14 cellular contexts compared by ENCODE assay signal in the genomic region with DNA sequence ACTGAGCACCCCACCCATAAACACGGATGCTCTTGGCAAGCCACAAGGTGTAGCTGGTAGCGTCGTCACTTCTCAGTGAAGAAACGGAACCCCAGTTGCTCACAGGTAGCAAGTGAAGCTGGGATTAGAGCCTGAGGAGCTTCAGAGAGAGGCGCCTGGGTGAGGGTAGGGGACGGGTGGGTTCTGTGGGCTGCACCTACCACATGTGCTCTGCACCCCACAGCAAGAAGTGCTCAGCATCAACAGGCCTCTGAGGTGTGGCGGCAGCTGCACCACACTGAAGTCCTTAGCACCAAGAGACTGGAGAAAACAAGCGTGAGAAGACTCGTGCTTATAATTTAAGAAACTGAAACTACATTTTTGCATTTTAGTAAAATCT. TPM values are rescaled to one million over a fixed set of nuclear protein-coding genes. Genes with fewer than 3 reads are reported as not detected.
DNase-seq lines count a peak whose midpoint lies in the region; ATAC-seq and TF ChIP-seq lines count a peak whose summit lies in the region.
"Had no signal": no experiment of that assay in that cellular context is flagged by ENCODE, and none has a peak within 500 bp of the region (broad histone marks: within the 10 kb centered on the region; RNA-seq: fewer than 3 reads in every experiment).

No MANE protein-coding gene starts in this region.

- peaks cover 16% of the 10 kb centered on the region for H3K36me3 ChIP-seq in brain microvascular endothelial cell (replicated peaks)

- no peak overlapping the region for H3K4me3 ChIP-seq in brain microvascular endothelial cell (ENCODE audit: low read depth, low read length)
- H3K4me3 ChIP-seq: gastroesophageal sphincter, tibial artery had no signal

- no peaks in the 10 kb centered on the region for H3K27me3 ChIP-seq in brain microvascular endothelial cell (replicated peaks)
- H3K27me3 ChIP-seq: gastroesophageal sphincter, tibial artery had no signal

- CTCF ChIA-PET in activated CD4-positive, alpha-beta T cell treated with anti-CD3 and anti-CD28 coated beads for 36 hours (lab: Charles Lee) = interaction anchor here (0.6 to 1.3 kb wide), 3 partner anchors 13 to 61 kb away, joined by 3 to 4 read pairs (median 3); no protein-coding TSS in a partner anchor

- intact Hi-C loops in activated CD4-positive, alpha-beta T cell treated with anti-CD3 and anti-CD28 coated beads for 36 hours (cut with DNase I, micrococcal nuclease) = no loop called here
- intact Hi-C loops in activated T-helper 1 cell treated with anti-CD3 and anti-CD28 coated beads, Interleukin-12 subunit alpha, Interleukin-12 subunit beta, Interleukin-2, Interleukin-4 antibody, amounts not matched to agents 30 ng/mL and 10 ng/mL and 1 ng/mL, durations not matched to agents 14 hours and 24 hours and 36 hours (cut with micrococcal nuclease) = no loop called here

- no peak overlapping the region for H3K27ac ChIP-seq in brain microvascular endothelial cell
- H3K27ac ChIP-seq: gastroesophageal sphincter, KMS-11, tibial artery had no signal

- H3K36me3 Mint-ChIP-seq in activated CD4-positive, alpha-beta T cell treated with anti-CD3 and anti-CD28 coated beads for 36 hours (ENCODE audit: low read depth) = peaks cover 18% of the 10 kb centered on the region
- H3K36me3 Mint-ChIP-seq in activated T-helper 1 cell treated with anti-CD3 and anti-CD28 coated beads, Interleukin-12 subunit alpha, Interleukin-12 subunit beta, Interleukin-2, Interleukin-4 antibody, amounts not matched to agents 30 ng/mL and 10 ng/mL and 1 ng/mL, durations not matched to agents 14 hours and 24 hours and 36 hours (ENCODE audit: low read depth) = peaks cover 16% of the 10 kb centered on the region
- H3K36me3 Mint-ChIP-seq in naive thymus-derived CD8-positive, alpha-beta T cell = peaks cover 0 to 20% (median 6%) of the 10 kb centered on the region in 3 donors

- no peak overlapping the region for H3K27ac Mint-ChIP-seq in activated CD4-positive, alpha-beta T cell treated with anti-CD3 and anti-CD28 coated beads for 36 hours
- H3K27ac Mint-ChIP-seq in activated T-helper 1 cell treated with anti-CD3 and anti-CD28 coated beads, Interleukin-12 subunit alpha, Interleukin-12 subunit beta, Interleukin-2, Interleukin-4 antibody, amounts not matched to agents 30 ng/mL and 10 ng/mL and 1 ng/mL, durations not matched to agents 14 hours and 24 hours and 36 hours = peak overlapping the region; percentile 23
- peak overlapping the region; percentile 61 to 95 (median 90) for H3K27ac Mint-ChIP-seq in naive thymus-derived CD8-positive, alpha-beta T cell

- DNase-seq in activated CD4-positive, alpha-beta T cell treated with anti-CD3 and anti-CD28 coated beads for 36 hours = no peak
- no peak for DNase-seq in activated CD4-positive, alpha-beta T cell treated with anti-CD3 and anti-CD28 coated beads, Interleukin-2, amount 50 U/mL, for 4 hours
- DNase-seq in activated T-helper 1 cell treated with anti-CD3 and anti-CD28 coated beads, Interleukin-12 subunit alpha, Interleukin-12 subunit beta, Interleukin-2, Interleukin-4 antibody, amounts not matched to agents 30 ng/mL and 10 ng/mL and 1 ng/mL, durations not matched to agents 14 hours and 24 hours and 36 hours (ENCODE audit: low spot score) = no peak
- peak in 4 of 10 donors; percentile 28 to 54 (median 42) for DNase-seq in naive thymus-derived CD8-positive, alpha-beta T cell
- DNase-seq in DMS53 (lab: John Stamatoyannopoulos, UW) (no peak), brain microvascular endothelial cell (no peak)
- DNase-seq: immature natural killer cell, NCI-H1436 treated with DMSO at 0.1 percent for 48 hours, NCI-H748 treated with DMSO at 0.1 percent for 48 hours had no signal

- H3K27me3 Mint-ChIP-seq in activated CD4-positive, alpha-beta T cell treated with anti-CD3 and anti-CD28 coated beads for 36 hours = no peaks in the 10 kb centered on the region
- H3K27me3 Mint-ChIP-seq in activated T-helper 1 cell treated with anti-CD3 and anti-CD28 coated beads, Interleukin-12 subunit alpha, Interleukin-12 subunit beta, Interleukin-2, Interleukin-4 antibody, amounts not matched to agents 30 ng/mL and 10 ng/mL and 1 ng/mL, durations not matched to agents 14 hours and 24 hours and 36 hours (ENCODE audit: insufficient read depth) = no peaks in the 10 kb centered on the region
- no peaks in the 10 kb centered on the region for H3K27me3 Mint-ChIP-seq in naive thymus-derived CD8-positive, alpha-beta T cell

- TF ChIP-seq CTCF in brain microvascular endothelial cell (IDR thresholded peaks at IDR 0.05; ENCODE audit: low read depth, low read length, missing control alignments) = no peak

- in situ Hi-C loops in brain microvascular endothelial cell (cut with HindIII; ENCODE audit: low pct_ligation_motif_present, low sequenced_read_pairs) = no loop called here

- H3K4me1 Mint-ChIP-seq in activated CD4-positive, alpha-beta T cell treated with anti-CD3 and anti-CD28 coated beads for 36 hours = peaks cover 10% of the 10 kb centered on the region
- peaks cover 21% of the 10 kb centered on the region for H3K4me1 Mint-ChIP-seq in activated T-helper 1 cell treated with anti-CD3 and anti-CD28 coated beads, Interleukin-12 subunit alpha, Interleukin-12 subunit beta, Interleukin-2, Interleukin-4 antibody, amounts not matched to agents 30 ng/mL and 10 ng/mL and 1 ng/mL, durations not matched to agents 14 hours and 24 hours and 36 hours (ENCODE audit: low read depth)
- peaks cover 7 to 24% (median 20%) of the 10 kb centered on the region in 4 donors for H3K4me1 Mint-ChIP-seq in naive thymus-derived CD8-positive, alpha-beta T cell

- H3K4me3 Mint-ChIP-seq in activated CD4-positive, alpha-beta T cell treated with anti-CD3 and anti-CD28 coated beads for 36 hours = no peak overlapping the region
- H3K4me3 Mint-ChIP-seq in activated T-helper 1 cell treated with anti-CD3 and anti-CD28 coated beads, Interleukin-12 subunit alpha, Interleukin-12 subunit beta, Interleukin-2, Interleukin-4 antibody, amounts not matched to agents 30 ng/mL and 10 ng/mL and 1 ng/mL, durations not matched to agents 14 hours and 24 hours and 36 hours = peak overlapping the region; percentile 10
- peak overlapping the region; percentile 6 to 84 (median 69) for H3K4me3 Mint-ChIP-seq in naive thymus-derived CD8-positive, alpha-beta T cell

- POLR2A ChIA-PET in activated CD4-positive, alpha-beta T cell treated with anti-CD3 and anti-CD28 coated beads for 36 hours (lab: Charles Lee) = interaction anchor here (0.6 to 0.8 kb wide), 3 partner anchors 10 to 549 kb away, joined by 3 to 6 read pairs (median 3); no protein-coding TSS in a partner anchor
- POLR2A ChIA-PET in naive thymus-derived CD8-positive, alpha-beta T cell (lab: Charles Lee) = interaction anchor here (0.6 to 2.6 kb wide), 6 partner anchors 10 to 297 kb away, joined by 3 to 22 read pairs (median 6); partner anchors contain the start of genes MAP6D1 and PARL

- peak; percentile 45 for ATAC-seq in activated CD4-positive, alpha-beta T cell treated with anti-CD3 and anti-CD28 coated beads for 36 hours
- peak; percentile 63 for ATAC-seq in GM19438 (IDR thresholded peaks at IDR 0.05; ENCODE audit: low read depth, unreplicated experiment)
- ATAC-seq in naive thymus-derived CD8-positive, alpha-beta T cell = peak; percentile 80 to 85
- ATAC-seq in HG02981 (IDR thresholded peaks at IDR 0.05; ENCODE audit: unreplicated experiment) = no peak
- ATAC-seq: gastroesophageal sphincter had no signal

- H3K9me3 Mint-ChIP-seq in activated CD4-positive, alpha-beta T cell treated with anti-CD3 and anti-CD28 coated beads for 36 hours (ENCODE audit: low read depth) = no peaks in the 10 kb centered on the region
- no peaks in the 10 kb centered on the region for H3K9me3 Mint-ChIP-seq in activated T-helper 1 cell treated with anti-CD3 and anti-CD28 coated beads, Interleukin-12 subunit alpha, Interleukin-12 subunit beta, Interleukin-2, Interleukin-4 antibody, amounts not matched to agents 30 ng/mL and 10 ng/mL and 1 ng/mL, durations not matched to agents 14 hours and 24 hours and 36 hours
- no peaks in the 10 kb centered on the region for H3K9me3 Mint-ChIP-seq in naive thymus-derived CD8-positive, alpha-beta T cell
- H3K9me3 Mint-ChIP-seq: immature natural killer cell had no signal

RNA-seq across cellular contexts. Expression of gene MAP6D1, which starts 9.8 kb away (rescaled TPM):
- total RNA-seq in activated CD4-positive, alpha-beta T cell treated with anti-CD3 and anti-CD28 coated beads for 36 hours = 1 to 10 TPM; 1.3 to 1.6 TPM
- 2.1 and 2.2 TPM in 2 replicates for total RNA-seq in activated T-helper 1 cell treated with anti-CD3 and anti-CD28 coated beads, Interleukin-12 subunit alpha, Interleukin-12 subunit beta, Interleukin-2, Interleukin-4 antibody, amounts not matched to agents 30 ng/mL and 10 ng/mL and 1 ng/mL, durations not matched to agents 14 hours and 24 hours and 36 hours
- total RNA-seq in naive thymus-derived CD8-positive, alpha-beta T cell = 1 to 10 TPM; 1.0 to 4.9 TPM
- polyA plus RNA-seq in naive thymus-derived CD8-positive, alpha-beta T cell = 1 to 10 TPM in 2 of 3 donors, under 1 TPM in 1; 0.58 to 2.9 (median 1.0) TPM
- polyA plus RNA-seq: immature natural killer cell had no signal
